Comparison of ENCODE assay signal across 12 cellular contexts in the genomic region with DNA sequence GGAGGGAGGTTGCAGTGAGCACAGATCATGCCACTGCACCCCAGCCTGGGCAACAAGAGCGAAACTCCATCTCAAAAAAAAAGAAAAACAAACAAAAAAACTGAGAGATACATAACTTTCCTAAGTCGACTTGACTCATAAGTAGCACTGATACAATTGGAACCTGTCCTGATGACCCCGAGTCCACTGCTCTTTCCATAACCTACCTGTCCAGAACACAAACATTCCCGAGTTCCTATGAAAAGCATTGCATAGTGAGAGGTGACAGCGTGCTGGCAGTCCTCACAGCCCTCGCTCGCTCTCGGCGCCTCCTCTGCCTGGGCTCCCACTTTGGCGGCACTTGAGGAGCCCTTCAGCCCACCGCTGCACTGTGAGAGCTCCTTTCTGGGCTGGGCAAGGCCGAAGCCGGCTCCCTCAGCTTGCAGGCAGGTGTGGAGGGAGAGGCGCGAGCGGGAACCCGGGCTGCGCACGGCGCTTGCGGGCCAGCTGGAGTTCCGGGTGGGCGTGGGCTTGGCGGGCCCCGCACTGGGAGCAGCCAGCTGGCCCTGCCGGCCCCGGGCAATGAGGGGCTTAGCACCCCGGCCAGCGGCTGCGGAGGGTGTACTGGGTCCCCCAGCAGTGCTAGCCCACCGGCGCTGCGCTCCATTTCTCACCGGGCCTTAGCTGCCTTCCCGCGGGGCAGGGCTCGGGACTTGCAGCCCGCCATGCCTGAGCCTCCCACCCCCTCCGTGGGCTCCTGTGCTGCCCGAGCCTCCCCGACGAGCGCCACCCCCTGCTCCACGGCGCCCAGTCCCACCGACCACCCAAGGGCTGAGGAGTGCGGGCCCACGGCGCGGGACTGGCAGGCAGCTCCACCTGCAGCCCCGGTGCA. TPM values are rescaled to one million over a fixed set of nuclear protein-coding genes. Genes with fewer than 3 reads are reported as not detected.
"Had no signal": no experiment of that assay in that cellular context is flagged by ENCODE, and none has a peak within 500 bp of the region (broad histone marks: within the 10 kb centered on the region; RNA-seq: fewer than 3 reads in every experiment).

No MANE protein-coding gene starts in this region.

RNA-seq across cellular contexts. Expression of a gene that starts 1.7 kb away (rescaled TPM):
- total RNA-seq: activated CD4-positive, alpha-beta T cell treated with anti-CD3 and anti-CD28 coated beads for 36 hours; activated CD4-positive, alpha-beta T cell treated with anti-CD3 and anti-CD28 coated beads, Interleukin-2, amount 10 ng/mL, durations not matched to agents 7 days and 5 days; activated CD8-positive, alpha-beta T cell treated with anti-CD3 and anti-CD28 coated beads, Interleukin-2, amount 10 ng/mL, durations not matched to agents 7 days and 5 days; activated naive CD8-positive, alpha-beta T cell treated with anti-CD3 and anti-CD28 coated beads, Interleukin-2, amount 10 ng/mL, durations not matched to agents 7 days and 5 days; M059J had no signal
- polyA plus RNA-seq: adipose tissue, cardiac muscle cell, SK-N-SH had no signal

RNA-seq across cellular contexts. Expression of a gene that starts 59.0 kb away (rescaled TPM):
- total RNA-seq: activated CD4-positive, alpha-beta T cell treated with anti-CD3 and anti-CD28 coated beads for 36 hours; activated CD4-positive, alpha-beta T cell treated with anti-CD3 and anti-CD28 coated beads, Interleukin-2, amount 10 ng/mL, durations not matched to agents 7 days and 5 days; activated CD8-positive, alpha-beta T cell treated with anti-CD3 and anti-CD28 coated beads, Interleukin-2, amount 10 ng/mL, durations not matched to agents 7 days and 5 days; activated naive CD8-positive, alpha-beta T cell treated with anti-CD3 and anti-CD28 coated beads, Interleukin-2, amount 10 ng/mL, durations not matched to agents 7 days and 5 days; activated T-helper 2 cell treated with anti-CD3 and anti-CD28 coated beads, Interferon-gamma antibody, Interleukin-2, Interleukin-4, amounts not matched to agents 10 μg/mL and 5 μg/mL and 100 μg/mL, durations not matched to agents 14 hours and 24 hours and 36 hours; ascending aorta; cardiac muscle cell; M059J; PC-3; SJSA1 had no signal
- polyA plus RNA-seq: adipose tissue, cardiac muscle cell, SK-N-SH had no signal
